In genomic region chr2:195514365-195514764, GRCh38 we compare ENCODE assay signal across 27 cellular contexts.
DNase-seq lines count a peak whose midpoint lies in the region; ATAC-seq and TF ChIP-seq lines count a peak whose summit lies in the region.
"Had no signal": no experiment of that assay in that cellular context is flagged by ENCODE, and none has a peak within 500 bp of the region (broad histone marks: within the 10 kb centered on the region; RNA-seq: fewer than 3 reads in every experiment).

No MANE protein-coding gene starts in this region.

- H4K20me1 ChIP-seq in GM23248 (ENCODE audit: insufficient read depth): no peaks in the 10 kb centered on the region
- H4K20me1 ChIP-seq in PC-3 (ENCODE audit: low read length): no peaks in the 10 kb centered on the region

- intact Hi-C loops in PC-3 (cut with micrococcal nuclease): no loop called here

- H3K27ac ChIP-seq in GM23248 (no peak overlapping the region), foreskin keratinocyte (no peak overlapping the region), PC-3 (ENCODE audit: low read length) (no peak overlapping the region)
- H3K27ac ChIP-seq: C4-2B, KMS-11, RWPE1, SK-N-MC had no signal

- no peaks in the 10 kb centered on the region for H3F3A ChIP-seq in GM23248 (ENCODE audit: insufficient read depth)
- H3F3A ChIP-seq in PC-3 (ENCODE audit: low read length, unreplicated experiment): no peaks in the 10 kb centered on the region

- H2AFZ ChIP-seq in GM23248: peak overlapping the region; percentile 44; the same call in 1 of the 2 replicates
- H2AFZ ChIP-seq in PC-3 (ENCODE audit: low read length): no peak overlapping the region

- no peak for TF ChIP-seq CTCF in AG10803 (conservative IDR thresholded peaks at IDR 0.05; ENCODE audit: low read length)
- no peak for TF ChIP-seq CTCF in foreskin keratinocyte (conservative IDR thresholded peaks at IDR 0.05)
- TF ChIP-seq CTCF in PC-3 (conservative IDR thresholded peaks at IDR 0.05; ENCODE audit: low read depth, low read length): no peak

- H3K79me2 ChIP-seq in GM23248 (ENCODE audit: insufficient read depth) (no peaks in the 10 kb centered on the region), PC-3 (ENCODE audit: low read length) (no peaks in the 10 kb centered on the region)

- no peak overlapping the region for H3K4me2 ChIP-seq in GM23248 (ENCODE audit: unreplicated experiment)
- H3K4me2 ChIP-seq in PC-3 (ENCODE audit: low read length): no peak overlapping the region
- H3K4me2 ChIP-seq: KMS-11 had no signal

- no TSS peak for BruUV-seq in PC-3 (replicated peaks; lab: Mats Ljungman, UMichigan)

- in situ Hi-C loops in GM23248 (cut with MboI): no loop called here

- H3K9me3 ChIP-seq in GM23248 (ENCODE audit: low read depth): no peaks in the 10 kb centered on the region
- H3K9me3 ChIP-seq in PC-3 (ENCODE audit: low read length): no peaks in the 10 kb centered on the region
- H3K9me3 ChIP-seq: Caco-2 had no signal

- DNase-seq in AG10803 (ENCODE audit: low read depth) (peak; percentile 4), GM23248 (peak; percentile 47), astrocyte of the hippocampus (ENCODE audit: low read depth, low spot score) (peak; percentile 24), foreskin keratinocyte (no peak), PC-3 (no peak), NCI-H1694 (lab: John Stamatoyannopoulos, UW) (no peak)
- no peak for DNase-seq in activated CD8-positive, alpha-beta memory T cell treated with anti-CD3 and anti-CD28 coated beads, Interleukin-2, amount 50 U/mL, for 4 hours
- DNase-seq: Caco-2; CD8-positive, alpha-beta T cell; EL; GDM1; HCEC 1CT; MV-4-11; NCI-H1105; NCI-H1436 treated with DMSO at 0.1 percent for 48 hours; NCI-H1930; NCI-H2107; NCI-H446; NCI-H524 treated with DMSO at 0.1 percent for 48 hours; NCI-H82; NK-92 treated with Interleukin-12 subunit alpha and Interleukin-12 subunit beta, amount 100 ng/mL, for 24 hours; SHP77 had no signal

- H3K4me1 ChIP-seq in GM23248 (ENCODE audit: insufficient read depth) (no peaks in the 10 kb centered on the region; the same call in 1 of the 2 replicates), foreskin keratinocyte (no peaks in the 10 kb centered on the region), PC-3 (ENCODE audit: insufficient read depth, low read length) (no peaks in the 10 kb centered on the region)
- H3K4me1 ChIP-seq: Caco-2 had no signal

- H3K4me3 ChIP-seq in AG10803 (ENCODE audit: low read length): no peak overlapping the region
- no peak overlapping the region for H3K4me3 ChIP-seq in GM23248
- H3K4me3 ChIP-seq in PC-3 (ENCODE audit: low read length): no peak overlapping the region
- H3K4me3 ChIP-seq: GM12878, SK-N-MC had no signal

- peak; percentile 27 for ATAC-seq in foreskin keratinocyte
- no peak for ATAC-seq in PC-3
- ATAC-seq: CD8-positive, alpha-beta T cell; GM12878 had no signal

- no peak overlapping the region for H3K9ac ChIP-seq in GM23248
- no peak overlapping the region for H3K9ac ChIP-seq in PC-3 (ENCODE audit: low read length)
- H3K9ac ChIP-seq: KMS-11 had no signal

- H3K36me3 ChIP-seq in GM23248 (ENCODE audit: low read depth) (no peaks in the 10 kb centered on the region), PC-3 (ENCODE audit: low read depth, low read length) (no peaks in the 10 kb centered on the region)

- no peaks in the 10 kb centered on the region for H3K9me2 ChIP-seq in GM23248 (ENCODE audit: insufficient read depth)
- no peaks in the 10 kb centered on the region for H3K9me2 ChIP-seq in PC-3 (replicated peaks; ENCODE audit: low read length)

- WGBS in GM23248 (ENCODE audit: low coverage in 1 of 2, low lambda C conversion rate in 2 of 2, missing lambda C conversion rate in 2 of 2), 2 experiments: 45 to 52% methylated on average over 2 of the region's 2 CpGs

- H3K27me3 ChIP-seq in GM23248 (replicated peaks; ENCODE audit: insufficient read depth) (no peaks in the 10 kb centered on the region), foreskin keratinocyte (no peaks in the 10 kb centered on the region), PC-3 (ENCODE audit: low read length) (no peaks in the 10 kb centered on the region)

- CTCF ChIA-PET in PC-3 (lab: Charles Lee): no interaction called here

- POLR2A ChIA-PET in PC-3 (lab: Charles Lee; ENCODE audit: unreplicated experiment): no interaction called here

Comparison
In these comparisons a context has a peak if more than half of its experiments do, and no peak if none do; other contexts are left out.
1. DNase-seq: peak in AG10803 (single experiment), GM23248 (single experiment) and astrocyte of the hippocampus (single experiment); none in foreskin keratinocyte (0 of 2), PC-3 (single experiment), activated CD8-positive, alpha-beta memory T cell treated with anti-CD3 and anti-CD28 coated beads, Interleukin-2, amount 50 U/mL, for 4 hours (single experiment) and NCI-H1694 (single experiment).